Comparison of ENCODE assay signal across 18 cellular contexts in the genomic region with DNA sequence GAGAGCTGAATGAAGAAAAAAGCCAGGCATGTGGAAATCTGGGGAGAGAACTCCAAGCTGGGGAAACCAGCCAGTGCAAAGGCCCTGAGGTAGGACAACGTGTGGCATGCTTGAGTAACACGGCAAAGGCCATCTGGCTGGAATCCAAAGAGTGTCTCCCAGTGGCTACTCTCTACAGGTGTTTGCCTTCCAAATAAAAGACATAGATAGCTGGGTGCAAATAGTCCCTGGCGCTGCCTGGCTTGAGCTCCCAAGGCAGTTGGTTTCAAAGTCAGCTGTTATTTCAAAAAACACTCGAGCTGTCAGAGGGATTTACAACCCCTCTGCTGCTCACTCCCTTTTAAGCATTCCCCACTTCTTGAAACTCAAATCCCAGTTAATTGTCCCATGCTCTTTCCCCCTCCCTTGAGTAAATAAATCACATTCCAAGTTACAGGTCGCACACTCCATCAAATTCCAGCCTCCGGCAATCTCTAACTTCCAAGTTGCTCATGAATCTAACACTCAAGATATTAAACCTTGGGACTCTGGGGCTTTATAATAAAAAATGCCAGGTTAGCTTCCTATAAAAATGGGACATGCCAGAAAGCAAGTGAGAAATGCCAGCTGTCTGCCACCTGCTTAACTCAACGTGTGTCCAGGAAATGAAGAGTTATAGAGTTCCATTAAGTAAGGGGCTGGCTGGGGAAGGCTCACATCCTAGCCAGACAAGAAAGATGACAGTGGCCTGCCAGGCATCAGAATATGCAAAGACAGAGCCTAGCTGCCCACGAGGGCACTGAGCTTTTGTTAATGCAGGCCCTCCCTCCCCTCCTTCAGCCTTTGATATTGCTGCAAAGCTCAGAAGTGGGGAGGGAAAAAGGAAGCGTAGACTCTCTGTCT.
DNase-seq lines count a peak whose midpoint lies in the region; FAIRE-seq and TF ChIP-seq lines count a peak whose summit lies in the region.
"Had no signal": no experiment of that assay in that cellular context is flagged by ENCODE, and none has a peak within 500 bp of the region (broad histone marks: within the 10 kb centered on the region; RNA-seq: fewer than 3 reads in every experiment).

No MANE protein-coding gene starts in this region.

- H3K27me3 Mint-ChIP-seq in endodermal cell (ENCODE audit: insufficient read depth) = peaks cover 19% of the 10 kb centered on the region
- H3K27me3 Mint-ChIP-seq: central memory CD8-positive, alpha-beta T cell had no signal

- TF ChIP-seq CTCF in endodermal cell (conservative IDR thresholded peaks at IDR 0.05) (no peak), foreskin fibroblast (IDR thresholded peaks at IDR 0.05; ENCODE audit: low read depth, low read length) (no peak)

- no peaks in the 10 kb centered on the region for H3K9me3 Mint-ChIP-seq in endodermal cell
- H3K9me3 Mint-ChIP-seq: central memory CD8-positive, alpha-beta T cell had no signal

- 53 to 67% methylated on average over 7 to 9 of the region's 9 CpGs for WGBS in endodermal cell (ENCODE audit: insufficient coverage in 1 of 2, insufficient read length in 1 of 2), 2 experiments

- no peak overlapping the region for H3K9ac ChIP-seq in endodermal cell (ENCODE audit: extremely low read depth, low read length, poor library complexity, severe bottlenecking)
- H3K9ac ChIP-seq: GM23248 had no signal

- H3K4me3 Mint-ChIP-seq in endodermal cell = no peak overlapping the region
- H3K4me3 Mint-ChIP-seq: activated naive CD8-positive, alpha-beta T cell; central memory CD8-positive, alpha-beta T cell had no signal

- H3K4me3 ChIP-seq in endodermal cell (ENCODE audit: low read length) (no peak overlapping the region), foreskin fibroblast (ENCODE audit: low read depth in 1 of 2, low read length in 2 of 2) (no peak overlapping the region)
- H3K4me3 ChIP-seq: GM23248, spleen, thyroid gland had no signal

- no peaks in the 10 kb centered on the region for H3K27me3 ChIP-seq in endodermal cell (ENCODE audit: control insufficient read depth, insufficient read depth, low read length, poor library complexity, severe bottlenecking)
- H3K27me3 ChIP-seq: thyroid gland had no signal

- no peaks in the 10 kb centered on the region for H3K4me1 ChIP-seq in endodermal cell (ENCODE audit: control insufficient read depth, insufficient read depth, low read length)
- H3K4me1 ChIP-seq: spleen had no signal

- no peak overlapping the region for H3K27ac ChIP-seq in endodermal cell (ENCODE audit: low read depth, low read length)
- H3K27ac ChIP-seq: GM23248, spleen had no signal

- no peak for TF ChIP-seq POLR2A in GM12892 (IDR thresholded peaks at IDR 0.05; ENCODE audit: low read depth, low read length)

- H3K36me3 Mint-ChIP-seq in endodermal cell (ENCODE audit: low read depth) = no peaks in the 10 kb centered on the region
- H3K36me3 Mint-ChIP-seq: activated naive CD8-positive, alpha-beta T cell had no signal

- FAIRE-seq in GM12892 (lab: Jason Lieb, UNC) = no peak

- H3K36me3 ChIP-seq in endodermal cell (ENCODE audit: control insufficient read depth, insufficient read depth, low read length) = no peaks in the 10 kb centered on the region
- H3K36me3 ChIP-seq: spleen, thyroid gland had no signal

- H3K27ac Mint-ChIP-seq in endodermal cell = no peak overlapping the region
- H3K27ac Mint-ChIP-seq: activated naive CD8-positive, alpha-beta T cell had no signal

- peaks cover 22% of the 10 kb centered on the region for H3K4me1 Mint-ChIP-seq in endodermal cell
- H3K4me1 Mint-ChIP-seq: central memory CD8-positive, alpha-beta T cell had no signal

- no peaks in the 10 kb centered on the region for H3K9me3 ChIP-seq in endodermal cell (ENCODE audit: control insufficient read depth, low read length)
- H3K9me3 ChIP-seq: spleen, thyroid gland had no signal

- DNase-seq in NOMO-1 (lab: John Stamatoyannopoulos, UW; ENCODE audit: unreplicated experiment in 2 of 2) (peak; percentile 17 to 32), NOMO-1 treated with dmso at 0.1 percent for 144 hours (lab: John Stamatoyannopoulos, UW; ENCODE audit: unreplicated experiment) (no peak), NCI-H2227 treated with DMSO at 0.1 percent for 48 hours (lab: John Stamatoyannopoulos, UW) (peak; percentile 17), endodermal cell (peak; percentile 66), foreskin fibroblast (no peak), Kasumi-1 (lab: John Stamatoyannopoulos, UW) (no peak), GM12892 (ENCODE audit: insufficient read length) (no peak), superior temporal gyrus (ENCODE audit: extremely low spot score) (no peak)
- DNase-seq: ACHN, erythroblast, GM23248, mammary epithelial cell, occipital lobe, RPMI8226, spleen had no signal

Comparison
In these comparisons a context has a peak if more than half of its experiments do, and no peak if none do; other contexts are left out.
1. DNase-seq: peak in NOMO-1 (2 of 2), NCI-H2227 treated with DMSO at 0.1 percent for 48 hours (single experiment) and endodermal cell (single experiment); none in NOMO-1 treated with dmso at 0.1 percent for 144 hours (single experiment), foreskin fibroblast (0 of 2), Kasumi-1 (0 of 2), GM12892 (single experiment) and superior temporal gyrus (single experiment).